Comparison of ENCODE assay signal across 26 cellular contexts in genomic region chr11:73812234-73812633, GRCh38.
"Had no signal": no experiment of that assay in that cellular context is flagged by ENCODE, and none has a peak within 500 bp of the region (broad histone marks: within the 10 kb centered on the region; RNA-seq: fewer than 3 reads in every experiment).

No MANE protein-coding gene starts in this region.

- H3K27ac ChIP-seq: epithelial cell of prostate, esophagus squamous epithelium, gastrocnemius medialis, heart right ventricle, left lung, lower lobe of right lung had no signal

- H3K4me3 ChIP-seq: esophagus squamous epithelium, gastrocnemius medialis, heart right ventricle, left lung, lower lobe of right lung, mucosa of descending colon had no signal

- ATAC-seq: effector memory CD8-positive, alpha-beta T cell; esophagus mucosa; gastrocnemius medialis; heart right ventricle; left cardiac atrium; left lung; left ventricle myocardium superior; lower lobe of right lung; mucosa of descending colon; naive thymus-derived CD8-positive, alpha-beta T cell had no signal

- FAIRE-seq: endometrium, islet of Langerhans, keratinocyte had no signal

- H3K4me1 ChIP-seq: esophagus squamous epithelium, gastrocnemius medialis, heart right ventricle, left lung, lower lobe of right lung had no signal

- H3K9me3 ChIP-seq: esophagus squamous epithelium, gastrocnemius medialis, heart right ventricle, left lung, lower lobe of right lung, mucosa of descending colon had no signal

- H3K27me3 ChIP-seq: esophagus squamous epithelium, gastrocnemius medialis, heart right ventricle, left lung had no signal

- DNase-seq: cortex of kidney; effector CD8-positive, alpha-beta T cell; effector memory CD8-positive, alpha-beta T cell; endodermal cell; erythroblast; esophagus squamous epithelium; foreskin fibroblast; foreskin melanocyte; gastrocnemius medialis; glutamatergic neuron; head of caudate nucleus; heart right ventricle; hippocampal formation; left cardiac atrium; left lung; left ventricle myocardium superior; lower lobe of right lung; mesenchymal stem cell; mucosa of descending colon; naive B cell; naive thymus-derived CD8-positive, alpha-beta T cell had no signal
